ENCODE assay signal across 8 cellular contexts in the genomic region with DNA sequence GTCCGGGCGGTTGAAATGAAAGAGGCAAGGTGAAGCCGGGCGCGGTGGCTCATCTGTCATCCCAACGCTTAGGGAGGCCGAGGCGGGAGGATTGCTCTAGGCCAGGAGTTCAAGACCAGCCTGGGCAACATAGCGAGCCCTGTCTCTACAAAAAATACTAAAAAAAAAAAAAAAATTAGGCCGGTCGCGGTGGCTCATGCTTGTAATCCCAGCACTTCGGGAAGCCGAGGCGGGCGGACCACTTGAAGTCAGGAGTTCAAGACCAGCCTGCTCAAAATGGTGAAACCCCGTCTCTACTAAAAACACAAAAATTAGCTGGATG. TPM values are rescaled to one million over a fixed set of nuclear protein-coding genes. Genes with fewer than 3 reads are reported as not detected.
A peak's percentile ranks its signal among the peaks of the same experiment; 100 is the strongest.
DNase-seq lines count a peak whose midpoint lies in the region; ATAC-seq and TF ChIP-seq lines count a peak whose summit lies in the region.

No MANE protein-coding gene starts in this region.

- no peaks in the 10 kb centered on the region for H3K9me3 ChIP-seq in spleen

- intact Hi-C loops in activated T-helper 1 cell treated with anti-CD3 and anti-CD28 coated beads, Interleukin-12 subunit alpha, Interleukin-12 subunit beta, Interleukin-2, Interleukin-4 antibody, amounts not matched to agents 30 ng/mL and 10 ng/mL and 1 ng/mL, durations not matched to agents 14 hours and 24 hours and 36 hours (cut with micrococcal nuclease) = loop anchor here (1.0 to 5.0 kb wide), 4 partner anchors 34 to 181 kb away; partner anchors contain the start of gene JOSD2
- intact Hi-C loops in spleen (cut with DNase I; ENCODE audit: low total_unique reads) = no loop called here

- TF ChIP-seq CTCF in HFF-Myc (IDR thresholded peaks at IDR 0.05; ENCODE audit: low read depth, low read length, missing control alignments) = no peak
- no peak for TF ChIP-seq CTCF in spleen (IDR thresholded peaks at IDR 0.05 in 8 of 11, conservative IDR thresholded peaks at IDR 0.05 in 3 of 11)

- no peak for TF ChIP-seq POLR2A in spleen (IDR thresholded peaks at IDR 0.05)

- H3K27ac ChIP-seq in spleen = peak overlapping the region in 6 of 8 donors; percentile 50 to 93 (median 86)

- 20 to 30% (median 24%) methylated on average over 17 of the region's 17 CpGs for WGBS in spleen, 5 donors

- no peaks in the 10 kb centered on the region for H3K27me3 Mint-ChIP-seq in activated T-helper 1 cell treated with anti-CD3 and anti-CD28 coated beads, Interleukin-12 subunit alpha, Interleukin-12 subunit beta, Interleukin-2, Interleukin-4 antibody, amounts not matched to agents 30 ng/mL and 10 ng/mL and 1 ng/mL, durations not matched to agents 14 hours and 24 hours and 36 hours (ENCODE audit: insufficient read depth)

- no peak for DNase-seq in HFF-Myc (ENCODE audit: extremely low read depth, low read depth)
- DNase-seq in activated T-helper 1 cell treated with anti-CD3 and anti-CD28 coated beads, Interleukin-12 subunit alpha, Interleukin-12 subunit beta, Interleukin-2, Interleukin-4 antibody, amounts not matched to agents 30 ng/mL and 10 ng/mL and 1 ng/mL, durations not matched to agents 14 hours and 24 hours and 36 hours (ENCODE audit: low spot score) = no peak
- DNase-seq in spleen = no peak
- DNase-seq in NCI-H1048 (lab: John Stamatoyannopoulos, UW) = no peak
- DNase-seq in NCI-H2029 (lab: John Stamatoyannopoulos, UW) = no peak

- H3K4me1 ChIP-seq in spleen = peaks cover 13 to 40% (median 26%) of the 10 kb centered on the region in 6 donors

- peaks cover 20% of the 10 kb centered on the region for H3K4me1 Mint-ChIP-seq in activated T-helper 1 cell treated with anti-CD3 and anti-CD28 coated beads, Interleukin-12 subunit alpha, Interleukin-12 subunit beta, Interleukin-2, Interleukin-4 antibody, amounts not matched to agents 30 ng/mL and 10 ng/mL and 1 ng/mL, durations not matched to agents 14 hours and 24 hours and 36 hours (ENCODE audit: low read depth)

- ATAC-seq in GM19035 (IDR thresholded peaks at IDR 0.05; ENCODE audit: unreplicated experiment) (no peak), HG02763 (IDR thresholded peaks at IDR 0.05; ENCODE audit: unreplicated experiment) (no peak)

- H3K27ac Mint-ChIP-seq in activated T-helper 1 cell treated with anti-CD3 and anti-CD28 coated beads, Interleukin-12 subunit alpha, Interleukin-12 subunit beta, Interleukin-2, Interleukin-4 antibody, amounts not matched to agents 30 ng/mL and 10 ng/mL and 1 ng/mL, durations not matched to agents 14 hours and 24 hours and 36 hours = peak overlapping the region; percentile 59

- H3K4me3 ChIP-seq in HFF-Myc (replicated peaks; ENCODE audit: low read depth, low read length) (peak overlapping the region; percentile 92), iPS-11a (ENCODE audit: low read depth, low read length) (peak overlapping the region; percentile 93), spleen (peak overlapping the region; percentile 71 to 98 (median 88))

- H3K36me3 ChIP-seq in spleen = peaks cover 3 to 42% (median 39%) of the 10 kb centered on the region in 6 donors

- no peaks in the 10 kb centered on the region for H3K9me3 Mint-ChIP-seq in activated T-helper 1 cell treated with anti-CD3 and anti-CD28 coated beads, Interleukin-12 subunit alpha, Interleukin-12 subunit beta, Interleukin-2, Interleukin-4 antibody, amounts not matched to agents 30 ng/mL and 10 ng/mL and 1 ng/mL, durations not matched to agents 14 hours and 24 hours and 36 hours

- peaks cover 14% of the 10 kb centered on the region for H3K36me3 Mint-ChIP-seq in activated T-helper 1 cell treated with anti-CD3 and anti-CD28 coated beads, Interleukin-12 subunit alpha, Interleukin-12 subunit beta, Interleukin-2, Interleukin-4 antibody, amounts not matched to agents 30 ng/mL and 10 ng/mL and 1 ng/mL, durations not matched to agents 14 hours and 24 hours and 36 hours (ENCODE audit: low read depth)

- H3K4me3 Mint-ChIP-seq in activated T-helper 1 cell treated with anti-CD3 and anti-CD28 coated beads, Interleukin-12 subunit alpha, Interleukin-12 subunit beta, Interleukin-2, Interleukin-4 antibody, amounts not matched to agents 30 ng/mL and 10 ng/mL and 1 ng/mL, durations not matched to agents 14 hours and 24 hours and 36 hours = peak overlapping the region; percentile 91

- H3K27me3 ChIP-seq in spleen (replicated peaks in 1 of 7) = no peaks in the 10 kb centered on the region

RNA-seq across cellular contexts. Expression of gene GARIN5A, which starts 0.3 kb away (rescaled TPM):
- total RNA-seq in activated T-helper 1 cell treated with anti-CD3 and anti-CD28 coated beads, Interleukin-12 subunit alpha, Interleukin-12 subunit beta, Interleukin-2, Interleukin-4 antibody, amounts not matched to agents 30 ng/mL and 10 ng/mL and 1 ng/mL, durations not matched to agents 14 hours and 24 hours and 36 hours = 0.39 and 0.88 TPM in 2 replicates
- under 1 TPM in 1 of 7 donors, not detected in 6; 0.61 TPM for total RNA-seq in spleen
- polyA plus RNA-seq in spleen = 1 to 10 TPM in 1 of 3 donors, under 1 TPM in 2; 0.42 to 1.4 (median 0.48) TPM

RNA-seq across cellular contexts. Expression of gene EMC10, which starts 0.6 kb away (rescaled TPM):
- 90.0 and 95.4 TPM in 2 replicates for total RNA-seq in activated T-helper 1 cell treated with anti-CD3 and anti-CD28 coated beads, Interleukin-12 subunit alpha, Interleukin-12 subunit beta, Interleukin-2, Interleukin-4 antibody, amounts not matched to agents 30 ng/mL and 10 ng/mL and 1 ng/mL, durations not matched to agents 14 hours and 24 hours and 36 hours
- 10 to 100 TPM; 53.0 to 72.6 (median 62.5) TPM for total RNA-seq in spleen
- 10 to 100 TPM; 31.0 to 61.1 (median 50.5) TPM for polyA plus RNA-seq in spleen

RNA-seq across cellular contexts. Expression of gene JOSD2, which starts 34.1 kb away (rescaled TPM):
- total RNA-seq in activated T-helper 1 cell treated with anti-CD3 and anti-CD28 coated beads, Interleukin-12 subunit alpha, Interleukin-12 subunit beta, Interleukin-2, Interleukin-4 antibody, amounts not matched to agents 30 ng/mL and 10 ng/mL and 1 ng/mL, durations not matched to agents 14 hours and 24 hours and 36 hours = 38.5 and 41.7 TPM in 2 replicates
- 10 to 100 TPM; 21.4 to 32.1 (median 29.0) TPM for total RNA-seq in spleen
- polyA plus RNA-seq in spleen = 10 to 100 TPM; 39.2 to 54.3 (median 42.4) TPM

RNA-seq across cellular contexts. Expression of gene ASPDH, which starts 36.8 kb away (rescaled TPM):
- not detected in 2 replicates for total RNA-seq in activated T-helper 1 cell treated with anti-CD3 and anti-CD28 coated beads, Interleukin-12 subunit alpha, Interleukin-12 subunit beta, Interleukin-2, Interleukin-4 antibody, amounts not matched to agents 30 ng/mL and 10 ng/mL and 1 ng/mL, durations not matched to agents 14 hours and 24 hours and 36 hours
- not detected for total RNA-seq in spleen
- not detected for polyA plus RNA-seq in spleen

RNA-seq across cellular contexts. Expression of gene MYBPC2, which starts 44.2 kb away (rescaled TPM):
- 0.22 and 0.47 TPM in 2 replicates for total RNA-seq in activated T-helper 1 cell treated with anti-CD3 and anti-CD28 coated beads, Interleukin-12 subunit alpha, Interleukin-12 subunit beta, Interleukin-2, Interleukin-4 antibody, amounts not matched to agents 30 ng/mL and 10 ng/mL and 1 ng/mL, durations not matched to agents 14 hours and 24 hours and 36 hours
- 1 to 10 TPM in 1 of 7 donors, under 1 TPM in 4, not detected in 2; 0.28 to 1.5 (median 0.40) TPM for total RNA-seq in spleen
- polyA plus RNA-seq in spleen = 1 to 10 TPM in 1 of 3 donors, under 1 TPM in 2; 0.33 to 1.7 (median 0.45) TPM
